In genomic region chr17:59287887-59288286, GRCh38 we compare ENCODE assay signal across 18 cellular contexts.
"Had no signal": no experiment of that assay in that cellular context is flagged by ENCODE, and none has a peak within 500 bp of the region (broad histone marks: within the 10 kb centered on the region; RNA-seq: fewer than 3 reads in every experiment).

No MANE protein-coding gene starts in this region.

- H3K27me3 ChIP-seq: body of pancreas, gastrocnemius medialis, tibial artery had no signal

- H3K36me3 Mint-ChIP-seq: activated naive CD8-positive, alpha-beta T cell treated with anti-CD3 and anti-CD28 coated beads, Interleukin-2, amount 10 ng/mL, durations not matched to agents 7 days and 5 days had no signal

- H3K27ac ChIP-seq: body of pancreas, gastrocnemius medialis, tibial artery had no signal

- H3K27me3 Mint-ChIP-seq: activated CD4-positive, alpha-beta T cell treated with anti-CD3 and anti-CD28 coated beads, Interleukin-2, amount 10 ng/mL, durations not matched to agents 24 days and 14 days; activated CD8-positive, alpha-beta T cell treated with anti-CD3 and anti-CD28 coated beads for 36 hours; activated naive CD8-positive, alpha-beta T cell treated with anti-CD3 and anti-CD28 coated beads, Interleukin-2, amount 10 ng/mL, durations not matched to agents 7 days and 5 days; activated T-helper 17 cell treated with anti-CD3 and anti-CD28 coated beads, Interleukin-2, amount 50 U/mL, for 72 hours; progenitor cell of endocrine pancreas had no signal

- ATAC-seq: activated CD8-positive, alpha-beta T cell treated with anti-CD3 and anti-CD28 coated beads for 36 hours; body of pancreas; gastrocnemius medialis; stimulated activated naive CD8-positive, alpha-beta T cell treated with anti-CD3 and anti-CD28 coated beads, Interleukin-15, Interleukin-2, amounts not matched to agents 100 U/mL and 50 U/mL, for 24 hours had no signal

- H3K4me3 ChIP-seq: body of pancreas, gastrocnemius medialis, tibial artery had no signal

- H3K36me3 ChIP-seq: gastrocnemius medialis, tibial artery had no signal

- H3K4me1 ChIP-seq: gastrocnemius medialis, tibial artery had no signal

- H3K27ac Mint-ChIP-seq: activated CD4-positive, alpha-beta T cell treated with anti-CD3 and anti-CD28 coated beads, Interleukin-2, amount 10 ng/mL, durations not matched to agents 24 days and 14 days; activated CD8-positive, alpha-beta T cell treated with anti-CD3 and anti-CD28 coated beads for 36 hours; activated naive CD8-positive, alpha-beta T cell treated with anti-CD3 and anti-CD28 coated beads, Interleukin-2, amount 10 ng/mL, durations not matched to agents 7 days and 5 days; activated T-helper 17 cell treated with anti-CD3 and anti-CD28 coated beads, Interleukin-2, amount 50 U/mL, for 72 hours; progenitor cell of endocrine pancreas had no signal

- H3K4me3 Mint-ChIP-seq: activated CD4-positive, alpha-beta T cell treated with anti-CD3 and anti-CD28 coated beads, Interleukin-2, amount 10 ng/mL, durations not matched to agents 24 days and 14 days; activated CD8-positive, alpha-beta T cell treated with anti-CD3 and anti-CD28 coated beads for 36 hours; activated naive CD8-positive, alpha-beta T cell treated with anti-CD3 and anti-CD28 coated beads, Interleukin-2, amount 10 ng/mL, durations not matched to agents 7 days and 5 days; activated T-helper 17 cell treated with anti-CD3 and anti-CD28 coated beads, Interleukin-2, amount 50 U/mL, for 72 hours had no signal

- DNase-seq: activated CD4-positive, alpha-beta T cell treated with anti-CD3 and anti-CD28 coated beads, Interleukin-2, amount 10 ng/mL, durations not matched to agents 24 days and 14 days; activated CD8-positive, alpha-beta T cell treated with anti-CD3 and anti-CD28 coated beads for 36 hours; activated naive CD4-positive, alpha-beta T cell; activated naive CD8-positive, alpha-beta T cell treated with anti-CD3 and anti-CD28 coated beads, Interleukin-2, amount 10 ng/mL, durations not matched to agents 7 days and 5 days; activated T-cell treated with anti-CD3 and anti-CD28 coated beads, Interleukin-2, amount 50 U/mL, for 1 hour; amygdala; caudate nucleus; gastrocnemius medialis; head of caudate nucleus; left ventricle myocardium superior; occipital lobe; stimulated activated naive CD8-positive, alpha-beta T cell treated with anti-CD3 and anti-CD28 coated beads, Interleukin-15, Interleukin-2, amounts not matched to agents 100 U/mL and 50 U/mL, for 24 hours; substantia nigra; T-helper 9 cell; tibial artery had no signal

- H3K9me3 ChIP-seq: body of pancreas, gastrocnemius medialis, tibial artery had no signal
